16 cellular contexts compared by ENCODE assay signal in the genomic region with DNA sequence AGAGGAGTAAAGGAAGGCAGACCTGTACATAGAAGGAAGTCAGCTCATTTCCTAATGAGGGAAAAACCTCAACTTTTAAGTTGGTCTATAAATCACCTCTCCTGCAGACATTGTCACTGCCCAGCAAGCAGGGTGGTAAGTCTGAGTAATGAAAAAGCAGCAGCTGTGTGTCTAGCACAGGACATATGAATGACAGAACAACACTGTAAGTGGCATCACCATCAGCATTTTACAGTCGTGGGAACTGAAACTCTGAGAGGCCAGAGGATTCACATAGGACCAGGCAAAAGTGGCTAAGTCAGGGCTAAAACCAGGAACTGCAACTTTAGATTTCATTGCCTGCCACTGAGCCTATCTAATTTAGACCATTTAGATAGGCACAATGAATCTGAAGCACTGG.
A peak's percentile ranks its signal among the peaks of the same experiment; 100 is the strongest.
DNase-seq lines count a peak whose midpoint lies in the region; ATAC-seq, FAIRE-seq and TF ChIP-seq lines count a peak whose summit lies in the region.
"Had no signal": no experiment of that assay in that cellular context is flagged by ENCODE, and none has a peak within 500 bp of the region (broad histone marks: within the 10 kb centered on the region; RNA-seq: fewer than 3 reads in every experiment).

No MANE protein-coding gene starts in this region.

- H4K20me1 ChIP-seq in K562 (replicated peaks; ENCODE audit: control insufficient read depth, insufficient read depth, low read length): no peaks in the 10 kb centered on the region

- no peak overlapping the region for H2AFZ ChIP-seq in K562 (ENCODE audit: low read depth, low read length)

- H3K36me3 Mint-ChIP-seq in endothelial cell (ENCODE audit: low read depth, unreplicated experiment): no peaks in the 10 kb centered on the region

- H3K9ac ChIP-seq in K562 (ENCODE audit: insufficient read depth in 1 of 2, low read depth in 2 of 2, low read length in 2 of 2): no peak overlapping the region

- H3K36me3 ChIP-seq in K562 (ENCODE audit: control insufficient read depth, insufficient read depth, low read length): no peaks in the 10 kb centered on the region
- no peaks in the 10 kb centered on the region for H3K36me3 ChIP-seq in effector memory CD4-positive, alpha-beta T cell (ENCODE audit: control insufficient read depth, insufficient read depth, low read length)
- H3K36me3 ChIP-seq: upper lobe of right lung had no signal

- H3K4me2 ChIP-seq in K562 (ENCODE audit: insufficient read depth, low read length): no peak overlapping the region

- no peaks in the 10 kb centered on the region; a peak in 2 of 5 replicates for H3K4me1 ChIP-seq in K562 (replicated peaks in 1 of 2; ENCODE audit: control insufficient read depth in 2 of 2, insufficient read depth in 2 of 2, low read length in 2 of 2)
- H3K4me1 ChIP-seq in effector memory CD4-positive, alpha-beta T cell (ENCODE audit: control insufficient read depth, insufficient read depth, low read length, poor library complexity, severe bottlenecking): no peaks in the 10 kb centered on the region
- H3K4me1 ChIP-seq: upper lobe of right lung had no signal

- CTCF ChIA-PET in K562 (lab: Yijun Ruan, JAX; ENCODE audit: low intra/inter-chr PET ratio): no interaction called here

- POLR2A ChIA-PET in K562 (lab: Yijun Ruan, JAX): interaction anchor here (1.5 kb wide), 1 partner anchor 14 kb away, joined by 3 read pairs; no protein-coding TSS in a partner anchor

- WGBS in K562 (ENCODE audit: insufficient coverage, low coverage, missing lambda C conversion rate): 0% methylated on average over 1 of the region's 1 CpG

- intact Hi-C loops in K562 (cut with micrococcal nuclease): no loop called here

- BruUV-seq in K562 (replicated peaks; lab: Mats Ljungman, UMichigan): no TSS peak

- no peak overlapping the region for H3K27ac Mint-ChIP-seq in endothelial cell (ENCODE audit: unreplicated experiment)
- H3K27ac Mint-ChIP-seq: nephron progenitor cell had no signal

- TF ChIP-seq POLR2A in K562 (conservative IDR thresholded peaks at IDR 0.05): no peak

- ATAC-seq in GM18858 (IDR thresholded peaks at IDR 0.05; ENCODE audit: unreplicated experiment) (peak; percentile 99), GM21526 (IDR thresholded peaks at IDR 0.05; ENCODE audit: low FRiP score, unreplicated experiment) (peak; percentile 98), HG03139 (IDR thresholded peaks at IDR 0.05; ENCODE audit: unreplicated experiment) (peak; percentile 98), K562 (no peak)
- ATAC-seq: upper lobe of right lung had no signal

- no peak for TF ChIP-seq EP300 in K562 (IDR thresholded peaks at IDR 0.05; ENCODE audit: low read length)

- no peak overlapping the region for H3K4me3 ChIP-seq in K562
- H3K4me3 ChIP-seq in effector memory CD4-positive, alpha-beta T cell (ENCODE audit: insufficient read depth, low read depth, low read length, poor library complexity, severe bottlenecking): no peak overlapping the region
- H3K4me3 ChIP-seq: coronary artery, upper lobe of right lung had no signal

- no peak for TF ChIP-seq CTCF in K562 (IDR thresholded peaks at IDR 0.05 in 2 of 3, conservative IDR thresholded peaks at IDR 0.05 in 1 of 3; ENCODE audit: insufficient read depth in 2 of 3, low read depth in 1 of 3, low read length in 3 of 3)
- TF ChIP-seq CTCF in endothelial cell (IDR thresholded peaks at IDR 0.05; ENCODE audit: unreplicated experiment): no peak

- H3K9me1 ChIP-seq in K562 (ENCODE audit: control insufficient read depth, insufficient read depth, low read length): no peaks in the 10 kb centered on the region

- no peak overlapping the region for H3K27ac ChIP-seq in K562 (ENCODE audit: extremely low read depth, low read depth, low read length)
- no peak overlapping the region for H3K27ac ChIP-seq in effector memory CD4-positive, alpha-beta T cell (ENCODE audit: insufficient read depth, low read length, poor library complexity, severe bottlenecking)
- H3K27ac ChIP-seq: coronary artery, upper lobe of right lung had no signal

- no peaks in the 10 kb centered on the region for H3K4me1 Mint-ChIP-seq in endothelial cell (ENCODE audit: unreplicated experiment)
- H3K4me1 Mint-ChIP-seq: nephron progenitor cell had no signal

- FAIRE-seq in K562 (lab: Jason Lieb, UNC) (no peak), urothelium cell line (lab: Jason Lieb, UNC) (no peak)

- DNase-seq in K562 (ENCODE audit: extremely low read depth in 1 of 4, low spot score in 3 of 4) (no peak), NCI-H2227 (lab: John Stamatoyannopoulos, UW; ENCODE audit: unreplicated experiment) (no peak), urothelium cell line (ENCODE audit: low spot score) (no peak), endothelial cell (ENCODE audit: low spot score) (no peak)
- no peak for DNase-seq in effector memory CD4-positive, alpha-beta T cell
- DNase-seq: activated effector memory CD4-positive, alpha-beta T cell treated with Interleukin-2 at 50 U/mL for 16 hours; DMS79 treated with DMSO at 0.1 percent for 48 hours; NCI-H2171 treated with DMSO at 0.1 percent for 48 hours; nephron progenitor cell; stimulated activated CD4-positive, alpha-beta T cell treated with anti-CD3 and anti-CD28 coated beads, Interleukin-4, amount 100 ng/mL, for 1 hour; T1000; upper lobe of right lung had no signal

- H3K9me3 ChIP-seq in K562 (replicated peaks; ENCODE audit: control insufficient read depth, insufficient read depth, low read depth, low read length): no peaks in the 10 kb centered on the region
- H3K9me3 ChIP-seq in effector memory CD4-positive, alpha-beta T cell (ENCODE audit: control insufficient read depth, low read length): no peaks in the 10 kb centered on the region
- H3K9me3 ChIP-seq: upper lobe of right lung had no signal

- in situ Hi-C loops in K562 (cut with MboI): no loop called here

- H3K4me3 Mint-ChIP-seq in endothelial cell (ENCODE audit: unreplicated experiment): no peak overlapping the region
- H3K4me3 Mint-ChIP-seq: nephron progenitor cell had no signal

- H3K27me3 Mint-ChIP-seq in endothelial cell (ENCODE audit: unreplicated experiment): no peaks in the 10 kb centered on the region

- H3K27me3 ChIP-seq in K562 (ENCODE audit: control insufficient read depth in 2 of 2, insufficient read depth in 2 of 2, low read length in 2 of 2): no peaks in the 10 kb centered on the region
- no peaks in the 10 kb centered on the region for H3K27me3 ChIP-seq in effector memory CD4-positive, alpha-beta T cell (replicated peaks; ENCODE audit: control insufficient read depth, insufficient read depth, low read length, poor library complexity, severe bottlenecking)
- H3K27me3 ChIP-seq: upper lobe of right lung had no signal

- H3K9me3 Mint-ChIP-seq in endothelial cell (ENCODE audit: unreplicated experiment): no peaks in the 10 kb centered on the region

- H3K79me2 ChIP-seq in K562 (ENCODE audit: control insufficient read depth, insufficient read depth, low read length): no peaks in the 10 kb centered on the region

- TF ChIP-seq RAD21 in K562 (CRISPR knock-in tag; conservative IDR thresholded peaks at IDR 0.05 in 1 of 2, IDR thresholded peaks at IDR 0.05 in 1 of 2): no peak

TF ChIP-seq in K562, 482 proteins besides CTCF, POLR2A, EP300 and RAD21:
- TF ChIP-seq MEIS2 (IDR thresholded peaks at IDR 0.05; ENCODE audit: partially characterized antibody) (peak; percentile 53), ZNF507 (tag; conservative IDR thresholded peaks at IDR 0.05) (no peak), ZNF644 (tag; IDR thresholded peaks at IDR 0.05; ENCODE audit: low read depth) (no peak), TARDBP (IDR thresholded peaks at IDR 0.05) (no peak)
- TF ChIP-seq, protein P1, sequence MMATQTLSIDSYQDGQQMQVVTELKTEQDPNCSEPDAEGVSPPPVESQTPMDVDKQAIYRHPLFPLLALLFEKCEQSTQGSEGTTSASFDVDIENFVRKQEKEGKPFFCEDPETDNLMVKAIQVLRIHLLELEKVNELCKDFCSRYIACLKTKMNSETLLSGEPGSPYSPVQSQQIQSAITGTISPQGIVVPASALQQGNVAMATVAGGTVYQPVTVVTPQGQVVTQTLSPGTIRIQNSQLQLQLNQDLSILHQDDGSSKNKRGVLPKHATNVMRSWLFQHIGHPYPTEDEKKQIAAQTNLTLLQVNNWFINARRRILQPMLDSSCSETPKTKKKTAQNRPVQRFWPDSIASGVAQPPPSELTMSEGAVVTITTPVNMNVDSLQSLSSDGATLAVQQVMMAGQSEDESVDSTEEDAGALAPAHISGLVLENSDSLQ (IDR thresholded peaks at IDR 0.05): peak; percentile 50; the same call in 1 of the 2 replicates
